17 cellular contexts compared by ENCODE assay signal in genomic region chr7:50309130-50309478, GRCh38. TPM values are rescaled to one million over a fixed set of nuclear protein-coding genes. Genes with fewer than 3 reads are reported as not detected.
DNase-seq lines count a peak whose midpoint lies in the region; ATAC-seq and TF ChIP-seq lines count a peak whose summit lies in the region.
"Had no signal": no experiment of that assay in that cellular context is flagged by ENCODE, and none has a peak within 500 bp of the region (broad histone marks: within the 10 kb centered on the region; RNA-seq: fewer than 3 reads in every experiment).

No MANE protein-coding gene starts in this region.

- no peak for DNase-seq in activated CD4-positive, alpha-beta T cell treated with anti-CD3 and anti-CD28 coated beads for 36 hours
- DNase-seq in activated CD4-positive, alpha-beta T cell treated with anti-CD3 and anti-CD28 coated beads for 1 hour = no peak
- DNase-seq in NB4 (ENCODE audit: low read depth) (peak; percentile 35), colonic mucosa (no peak), cerebellar nuclear complex (lab: John Stamatoyannopoulos, UW) (no peak), SHP77 (lab: John Stamatoyannopoulos, UW) (no peak), NCI-H510A (lab: John Stamatoyannopoulos, UW) (no peak)
- DNase-seq in stimulated activated naive B cell treated with anti-CD40 and anti-IgM and Interleukin-4, amounts not matched to agents 10 μg/mL and 1 μg/mL and 100 μg/mL, for 72 hours = no peak
- DNase-seq: anterior cingulate cortex; DMS 273 treated with DMSO at 0.1 percent for 48 hours; effector CD4-positive, alpha-beta T cell; NCI-H2171 treated with DMSO at 0.1 percent for 48 hours; right lobe of liver had no signal

- intact Hi-C loops in activated CD4-positive, alpha-beta T cell treated with anti-CD3 and anti-CD28 coated beads for 36 hours (cut with DNase I, micrococcal nuclease) = loop anchor here (1.0 to 5.0 kb wide), 11 partner anchors 8 to 813 kb away; no protein-coding TSS in a partner anchor
- intact Hi-C loops in colonic mucosa (cut with DNase I) = no loop called here

- POLR2A ChIA-PET in activated CD4-positive, alpha-beta T cell treated with anti-CD3 and anti-CD28 coated beads for 36 hours (lab: Charles Lee) = interaction anchor here (0.9 to 4.7 kb wide), 12 partner anchors 8 to 105 kb away, joined by 3 to 55 read pairs (median 5); no protein-coding TSS in a partner anchor

- peaks cover 27% of the 10 kb centered on the region for H3K4me1 Mint-ChIP-seq in activated CD4-positive, alpha-beta T cell treated with anti-CD3 and anti-CD28 coated beads for 36 hours
- peaks cover 34 to 58% of the 10 kb centered on the region in 2 donors for H3K4me1 Mint-ChIP-seq in stimulated activated naive B cell treated with anti-CD40 and anti-IgM and Interleukin-4, amounts not matched to agents 10 μg/mL and 1 μg/mL and 100 μg/mL, for 72 hours
- H3K4me1 Mint-ChIP-seq: nephron had no signal

- H3K27me3 ChIP-seq in colonic mucosa = peaks cover 14% of the 10 kb centered on the region
- H3K27me3 ChIP-seq: right lobe of liver had no signal

- peak overlapping the region; percentile 62 for H3K27ac ChIP-seq in colonic mucosa
- H3K27ac ChIP-seq: A549 had no signal

- peak overlapping the region; percentile 95 for H3K4me3 Mint-ChIP-seq in activated CD4-positive, alpha-beta T cell treated with anti-CD3 and anti-CD28 coated beads for 36 hours
- peak overlapping the region; percentile 95 for H3K4me3 Mint-ChIP-seq in stimulated activated naive B cell treated with anti-CD40 and anti-IgM and Interleukin-4, amounts not matched to agents 10 μg/mL and 1 μg/mL and 100 μg/mL, for 72 hours
- H3K4me3 Mint-ChIP-seq: nephron had no signal

- H3K9me3 Mint-ChIP-seq in activated CD4-positive, alpha-beta T cell treated with anti-CD3 and anti-CD28 coated beads for 36 hours (ENCODE audit: low read depth) = no peaks in the 10 kb centered on the region
- no peaks in the 10 kb centered on the region for H3K9me3 Mint-ChIP-seq in stimulated activated naive B cell treated with anti-CD40 and anti-IgM and Interleukin-4, amounts not matched to agents 10 μg/mL and 1 μg/mL and 100 μg/mL, for 72 hours
- H3K9me3 Mint-ChIP-seq: nephron had no signal

- H3K9me3 ChIP-seq in colonic mucosa = no peaks in the 10 kb centered on the region
- H3K9me3 ChIP-seq: A549, right lobe of liver, thoracic aorta had no signal

- peak overlapping the region; percentile 100 for H3K27ac Mint-ChIP-seq in activated CD4-positive, alpha-beta T cell treated with anti-CD3 and anti-CD28 coated beads for 36 hours
- peak overlapping the region; percentile 93 for H3K27ac Mint-ChIP-seq in stimulated activated naive B cell treated with anti-CD40 and anti-IgM and Interleukin-4, amounts not matched to agents 10 μg/mL and 1 μg/mL and 100 μg/mL, for 72 hours
- H3K27ac Mint-ChIP-seq: nephron had no signal

- H3K36me3 ChIP-seq in colonic mucosa = no peaks in the 10 kb centered on the region
- H3K36me3 ChIP-seq: right lobe of liver, thoracic aorta had no signal

- CTCF ChIA-PET in activated CD4-positive, alpha-beta T cell treated with anti-CD3 and anti-CD28 coated beads for 36 hours (lab: Charles Lee) = interaction anchor here (0.6 to 11.0 kb wide), 16 partner anchors 10 to 166 kb away, joined by 3 to 126 read pairs (median 4); no protein-coding TSS in a partner anchor

- H3K4me3 ChIP-seq in NB4 (ENCODE audit: low read depth, low read length) (peak overlapping the region; percentile 84), colonic mucosa (no peak overlapping the region)
- H3K4me3 ChIP-seq: A549, right lobe of liver had no signal

- no peak for ATAC-seq in activated CD4-positive, alpha-beta T cell treated with anti-CD3 and anti-CD28 coated beads for 36 hours
- ATAC-seq in stimulated activated naive B cell treated with anti-CD40 and anti-IgM and Interleukin-4, amounts not matched to agents 10 μg/mL and 1 μg/mL and 100 μg/mL, for 72 hours (replicated peaks) = no peak
- ATAC-seq: A549, right lobe of liver had no signal

- H3K27me3 Mint-ChIP-seq in activated CD4-positive, alpha-beta T cell treated with anti-CD3 and anti-CD28 coated beads for 36 hours = no peaks in the 10 kb centered on the region
- H3K27me3 Mint-ChIP-seq in stimulated activated naive B cell treated with anti-CD40 and anti-IgM and Interleukin-4, amounts not matched to agents 10 μg/mL and 1 μg/mL and 100 μg/mL, for 72 hours = no peaks in the 10 kb centered on the region

- H3K4me1 ChIP-seq in colonic mucosa = no peaks in the 10 kb centered on the region
- H3K4me1 ChIP-seq: right lobe of liver had no signal

- peaks cover 91% of the 10 kb centered on the region for H3K36me3 Mint-ChIP-seq in activated CD4-positive, alpha-beta T cell treated with anti-CD3 and anti-CD28 coated beads for 36 hours (ENCODE audit: low read depth)
- H3K36me3 Mint-ChIP-seq in stimulated activated naive B cell treated with anti-CD40 and anti-IgM and Interleukin-4, amounts not matched to agents 10 μg/mL and 1 μg/mL and 100 μg/mL, for 72 hours = peaks cover 54 to 57% of the 10 kb centered on the region in 2 donors

- no peak for TF ChIP-seq CTCF in NB4 (IDR thresholded peaks at IDR 0.05; ENCODE audit: low read depth, low read length)
- TF ChIP-seq CTCF in colonic mucosa (IDR thresholded peaks at IDR 0.05) = no peak

- TF ChIP-seq POLR2A in NB4 (IDR thresholded peaks at IDR 0.05; ENCODE audit: extremely low read depth, insufficient read length) = no peak

- H3K9ac ChIP-seq in colonic mucosa (ENCODE audit: low read depth in 2 of 2, low read length in 2 of 2) = peak overlapping the region; percentile 33 to 36

RNA-seq across cellular contexts. Expression of gene IKZF1, which starts 4.6 kb away (rescaled TPM):
- 100 to 1,000 TPM; 245 to 260 TPM for total RNA-seq in activated CD4-positive, alpha-beta T cell treated with anti-CD3 and anti-CD28 coated beads for 36 hours
- 1 to 10 TPM; 4.9 to 5.6 TPM for total RNA-seq in colonic mucosa
- total RNA-seq: M059J had no signal

Comparison
In these comparisons a context has a peak if more than half of its experiments do, and no peak if none do; other contexts are left out.
1. RNA of gene IKZF1, which starts 4.6 kb away (total RNA-seq): 245 to 260 TPM in activated CD4-positive, alpha-beta T cell treated with anti-CD3 and anti-CD28 coated beads for 36 hours; 4.9 to 5.6 TPM in colonic mucosa; every median in the first group is over 10 times any median in the second.